ENCODE assay signal across 38 cellular contexts in genomic region chr5:10668697-10669096, GRCh38.
A peak's percentile ranks its signal among the peaks of the same experiment; 100 is the strongest.
DNase-seq lines count a peak whose midpoint lies in the region; ATAC-seq, FAIRE-seq and TF ChIP-seq lines count a peak whose summit lies in the region.
"Had no signal": no experiment of that assay in that cellular context is flagged by ENCODE, and none has a peak within 500 bp of the region (broad histone marks: within the 10 kb centered on the region; RNA-seq: fewer than 3 reads in every experiment).

No MANE protein-coding gene starts in this region.

- WGBS in mammary epithelial cell (ENCODE audit: low coverage, missing lambda C conversion rate): 94% methylated on average over 4 of the region's 4 CpGs

- no peaks in the 10 kb centered on the region for H3K27me3 ChIP-seq in mammary epithelial cell (ENCODE audit: insufficient read depth, low read length)
- H3K27me3 ChIP-seq: ascending aorta, neural progenitor cell, SJSA1, upper lobe of right lung had no signal

- POLR2A ChIA-PET in MCF 10A (lab: Yijun Ruan, JAX): no interaction called here

- intact Hi-C loops in mammary epithelial cell (cut with micrococcal nuclease): no loop called here
- intact Hi-C loops in MCF 10A (cut with micrococcal nuclease): no loop called here

- TF ChIP-seq CTCF in mammary epithelial cell (conservative IDR thresholded peaks at IDR 0.05 in 1 of 2, IDR thresholded peaks at IDR 0.05 in 1 of 2; ENCODE audit: extremely low read depth in 1 of 2, insufficient read depth in 1 of 2, low read depth in 1 of 2, low read length in 2 of 2) (no peak), MCF 10A (IDR thresholded peaks at IDR 0.05; ENCODE audit: unreplicated experiment) (no peak), fibroblast of the aortic adventitia (IDR thresholded peaks at IDR 0.05; ENCODE audit: insufficient read depth, low read length) (no peak)

- H3K36me3 ChIP-seq in mammary epithelial cell (ENCODE audit: insufficient read depth, low read length): no peaks in the 10 kb centered on the region
- H3K36me3 ChIP-seq: ascending aorta, neural progenitor cell, SJSA1, upper lobe of right lung had no signal

- no peak overlapping the region for H3K4me2 ChIP-seq in mammary epithelial cell (ENCODE audit: insufficient read depth, low read depth, low read length)
- H3K4me2 ChIP-seq: neural progenitor cell had no signal

- DNase-seq in mammary epithelial cell: peak; percentile 8
- DNase-seq in MCF 10A (ENCODE audit: unreplicated experiment): no peak
- peak; percentile 42 for DNase-seq in RPMI7951 (ENCODE audit: low read depth)
- DNase-seq in fibroblast of the aortic adventitia (ENCODE audit: low read depth): peak; percentile 29
- peak; percentile 59 for DNase-seq in urothelium cell line (ENCODE audit: low spot score)
- DNase-seq in T-helper 9 cell: no peak
- DNase-seq: activated CD4-positive, alpha-beta T cell treated with anti-CD3 and anti-CD28 coated beads, Interleukin-2, amount 50 U/mL, for 4 hours; activated CD4-positive, CD25-positive, alpha-beta regulatory T cell; activated CD8-positive, alpha-beta memory T cell treated with anti-CD3 and anti-CD28 coated beads, Interleukin-2, amount 10 ng/mL, durations not matched to agents 7 days and 5 days; activated gamma-delta T cell treated with Interleukin-2 at 50 U/mL for 16 hours; activated naive CD8-positive, alpha-beta T cell treated with anti-CD3 and anti-CD28 coated beads, Interleukin-2, amount 10 ng/mL, durations not matched to agents 7 days and 5 days; activated T-cell treated with anti-CD3 and anti-CD28 coated beads, Interleukin-2, amount 50 U/mL, for 4 hours; Caco-2; DMS53; foreskin melanocyte; GDM1; GOT3; Karpas-422; left cardiac atrium; NCI-H1048; NCI-H1694 treated with DMSO at 0.1 percent for 48 hours; NCI-H446 treated with DMSO at 0.1 percent for 48 hours; right cardiac atrium; stimulated activated CD4-positive, alpha-beta T cell treated with anti-CD3 and anti-CD28 coated beads, Interleukin-1b, Interleukin-23, amount 100 ng/mL, for 48 hours; stimulated activated naive CD4-positive, alpha-beta T cell treated with Interleukin-2 at 50 U/mL for 16 hours; T-helper 1 cell; upper lobe of right lung had no signal

- H3K36me3 Mint-ChIP-seq in MCF 10A (ENCODE audit: insufficient read depth, unreplicated experiment): no peaks in the 10 kb centered on the region
- H3K36me3 Mint-ChIP-seq: activated CD8-positive, alpha-beta memory T cell treated with anti-CD3 and anti-CD28 coated beads, Interleukin-2, amount 10 ng/mL, durations not matched to agents 7 days and 5 days; activated naive CD8-positive, alpha-beta T cell treated with anti-CD3 and anti-CD28 coated beads, Interleukin-2, amount 10 ng/mL, durations not matched to agents 7 days and 5 days; CD14-positive monocyte; memory B cell; neural progenitor cell had no signal

- dilution Hi-C loops in mammary epithelial cell (cut with HindIII; ENCODE audit: low sequenced_read_pairs): no loop called here

- H3K4me1 ChIP-seq in mammary epithelial cell (ENCODE audit: insufficient read depth, low read length): no peaks in the 10 kb centered on the region
- H3K4me1 ChIP-seq: neural progenitor cell, upper lobe of right lung had no signal

- no peak overlapping the region for H3K27ac ChIP-seq in mammary epithelial cell (ENCODE audit: insufficient read depth, low read depth, low read length)
- H3K27ac ChIP-seq: 22Rv1, ascending aorta, HL-60, neural progenitor cell, RWPE1, SJSA1, upper lobe of right lung had no signal

- no peaks in the 10 kb centered on the region for H3K79me2 ChIP-seq in mammary epithelial cell (ENCODE audit: insufficient read depth, low read length)

- no peaks in the 10 kb centered on the region for H3K4me1 Mint-ChIP-seq in MCF 10A (ENCODE audit: insufficient read depth, unreplicated experiment)
- H3K4me1 Mint-ChIP-seq: memory B cell had no signal

- CTCF ChIA-PET in mammary epithelial cell (lab: Charles Lee; ENCODE audit: low non-redundant PET): no interaction called here
- CTCF ChIA-PET in MCF 10A (lab: Yijun Ruan, JAX): interaction anchor here (0.6 to 1.2 kb wide), 2 partner anchors 15 to 169 kb away, joined by 3 to 4 read pairs; no protein-coding TSS in a partner anchor

- H3K9me3 ChIP-seq in mammary epithelial cell (replicated peaks; ENCODE audit: insufficient read depth, low read length): no peaks in the 10 kb centered on the region
- H3K9me3 ChIP-seq: ascending aorta, Caco-2, SJSA1, upper lobe of right lung had no signal

- H3K4me3 Mint-ChIP-seq in MCF 10A (ENCODE audit: unreplicated experiment): no peak overlapping the region
- H3K4me3 Mint-ChIP-seq: activated CD8-positive, alpha-beta memory T cell treated with anti-CD3 and anti-CD28 coated beads, Interleukin-2, amount 10 ng/mL, durations not matched to agents 7 days and 5 days; activated naive CD8-positive, alpha-beta T cell treated with anti-CD3 and anti-CD28 coated beads, Interleukin-2, amount 10 ng/mL, durations not matched to agents 7 days and 5 days; activated T-cell treated with anti-CD3 and anti-CD28 coated beads, Interleukin-2, amount 50 U/mL, for 4 hours; CD14-positive monocyte; dendritic cell treated with granulocyte-macrophage colony-stimulating factor and Interleukin-4, amounts not matched to agents 40 ng/mL and 50 ng/mL, for 4 days; memory B cell; neural progenitor cell had no signal

- no peak overlapping the region for H2AFZ ChIP-seq in mammary epithelial cell (ENCODE audit: low read depth, low read length)
- H2AFZ ChIP-seq: neural progenitor cell had no signal

- H3K9ac ChIP-seq in mammary epithelial cell (ENCODE audit: insufficient read depth, low read length): no peak overlapping the region
- H3K9ac ChIP-seq: neural progenitor cell had no signal

- in situ Hi-C loops in mammary epithelial cell (cut with MboI; ENCODE audit: low sequenced_read_pairs in 2 of 2): no loop called here

- H3K4me3 ChIP-seq in mammary epithelial cell (replicated peaks in 1 of 3; ENCODE audit: insufficient read depth in 1 of 3, low read depth in 2 of 3, low read length in 3 of 3) (no peak overlapping the region), fibroblast of the aortic adventitia (ENCODE audit: low read depth, low read length) (no peak overlapping the region)
- H3K4me3 ChIP-seq: ascending aorta, neural progenitor cell, SJSA1, upper lobe of right lung had no signal

- H3K27me3 Mint-ChIP-seq in MCF 10A (ENCODE audit: insufficient read depth, unreplicated experiment): no peaks in the 10 kb centered on the region

- FAIRE-seq in urothelium cell line (lab: Jason Lieb, UNC): no peak

- no TSS peak for BruUV-seq in mammary epithelial cell (replicated peaks; lab: Mats Ljungman, UMichigan)
- BruUV-seq in MCF 10A (replicated peaks; lab: Mats Ljungman, UMichigan): no TSS peak

- no peak for ATAC-seq in GM18502 (IDR thresholded peaks at IDR 0.05; ENCODE audit: poor library complexity, unreplicated experiment)
- ATAC-seq in HG02852 (IDR thresholded peaks at IDR 0.05; ENCODE audit: unreplicated experiment): no peak
- ATAC-seq: activated CD8-positive, alpha-beta memory T cell treated with anti-CD3 and anti-CD28 coated beads, Interleukin-2, amount 10 ng/mL, durations not matched to agents 7 days and 5 days; activated T-cell treated with anti-CD3 and anti-CD28 coated beads, Interleukin-2, amount 50 U/mL, for 4 hours; left cardiac atrium; right cardiac atrium; upper lobe of right lung had no signal

- no peaks in the 10 kb centered on the region for H3K9me3 Mint-ChIP-seq in MCF 10A (ENCODE audit: unreplicated experiment)
- H3K9me3 Mint-ChIP-seq: activated naive CD8-positive, alpha-beta T cell treated with anti-CD3 and anti-CD28 coated beads, Interleukin-2, amount 10 ng/mL, durations not matched to agents 7 days and 5 days; activated T-cell treated with anti-CD3 and anti-CD28 coated beads, Interleukin-2, amount 50 U/mL, for 4 hours; dendritic cell treated with granulocyte-macrophage colony-stimulating factor and Interleukin-4, amounts not matched to agents 40 ng/mL and 50 ng/mL, for 4 days; memory B cell; neural progenitor cell had no signal

- H4K20me1 ChIP-seq in mammary epithelial cell (ENCODE audit: insufficient read depth, low read length): no peaks in the 10 kb centered on the region

- H3K27ac Mint-ChIP-seq in MCF 10A (ENCODE audit: low read depth, unreplicated experiment): no peak overlapping the region
- H3K27ac Mint-ChIP-seq: activated CD8-positive, alpha-beta memory T cell treated with anti-CD3 and anti-CD28 coated beads, Interleukin-2, amount 10 ng/mL, durations not matched to agents 7 days and 5 days; activated naive CD8-positive, alpha-beta T cell treated with anti-CD3 and anti-CD28 coated beads, Interleukin-2, amount 10 ng/mL, durations not matched to agents 7 days and 5 days; CD14-positive monocyte; dendritic cell treated with granulocyte-macrophage colony-stimulating factor and Interleukin-4, amounts not matched to agents 40 ng/mL and 50 ng/mL, for 4 days; memory B cell; neural progenitor cell had no signal

Comparison
In these comparisons a context has a peak if more than half of its experiments do, and no peak if none do; other contexts are left out.
1. DNase-seq: peak in mammary epithelial cell (single experiment), RPMI7951 (single experiment), fibroblast of the aortic adventitia (single experiment) and urothelium cell line (single experiment); none in MCF 10A (single experiment) and T-helper 9 cell (single experiment).